ENCODE assay signal across 13 cellular contexts in genomic region chr12:121531356-121531750, GRCh38. TPM values are rescaled to one million over a fixed set of nuclear protein-coding genes. Genes with fewer than 3 reads are reported as not detected.
DNase-seq lines count a peak whose midpoint lies in the region; ATAC-seq and TF ChIP-seq lines count a peak whose summit lies in the region.
"Had no signal": no experiment of that assay in that cellular context is flagged by ENCODE, and none has a peak within 500 bp of the region (broad histone marks: within the 10 kb centered on the region; RNA-seq: fewer than 3 reads in every experiment).

No MANE protein-coding gene starts in this region.

- H3K27ac Mint-ChIP-seq in activated T-cell treated with anti-CD3 and anti-CD28 coated beads, Interleukin-2, amount 50 U/mL, for 24 hours, result peak overlapping the region; percentile 90
- H3K27ac Mint-ChIP-seq: type B pancreatic cell had no signal

- peaks cover 9 to 52% of the 10 kb centered on the region in 2 experiments for H3K79me1 ChIP-seq in IMR-90 (ENCODE audit: low read depth in 1 of 2, low read length in 2 of 2)
- H3K79me1 ChIP-seq in trophoblast cell (ENCODE audit: low read length), result peaks cover 5% of the 10 kb centered on the region

- dilution Hi-C loops in IMR-90 (cut with HindIII; ENCODE audit: low sequenced_read_pairs, unreplicated experiment), result no loop called here

- 0 out of 2 replicates have a peak overlapping the region, but pooled peaks have one; percentile 54 for H3K14ac ChIP-seq in IMR-90 (replicated peaks; ENCODE audit: low read depth, low read length)
- H3K14ac ChIP-seq in trophoblast cell (ENCODE audit: low read length), result no peak overlapping the region

- no peak for DNase-seq in activated T-cell treated with anti-CD3 and anti-CD28 coated beads, Interleukin-2, amount 50 U/mL, for 24 hours
- no peak for DNase-seq in activated T-cell treated with anti-CD3 and anti-CD28 coated beads, Interleukin-2, amount 50 U/mL, for 48 hours
- DNase-seq in IMR-90, result no peak
- DNase-seq in central memory CD4-positive, alpha-beta T cell, result peak; percentile 8
- no peak for DNase-seq in trophoblast cell
- DNase-seq in HCEC 1CT, result no peak
- DNase-seq: NCI-H1092, NCI-H510A, Peyer's patch had no signal

- H4K8ac ChIP-seq in IMR-90 (ENCODE audit: low read depth in 2 of 2, low read length in 2 of 2) (peak overlapping the region in 1 of 2 experiments; percentile 1; a peak in 1 of 4 replicates), trophoblast cell (ENCODE audit: low read depth, low read length) (no peak overlapping the region)

- H3K18ac ChIP-seq in IMR-90 (ENCODE audit: low read depth, low read length) (no peak overlapping the region; the same call in 1 of the 2 replicates), trophoblast cell (ENCODE audit: low read length) (no peak overlapping the region)

- H3K27me3 ChIP-seq in IMR-90 (ENCODE audit: control insufficient read depth, insufficient read depth, low read length) (no peaks in the 10 kb centered on the region), trophoblast cell (ENCODE audit: insufficient read depth, low read length) (no peaks in the 10 kb centered on the region)
- H3K27me3 ChIP-seq: Peyer's patch had no signal

- BruUV-seq in IMR-90 (replicated peaks; lab: Mats Ljungman, UMichigan), result no TSS peak

- H3K56ac ChIP-seq in IMR-90 (ENCODE audit: extremely low read depth, insufficient read depth, low read length), result no peak overlapping the region

- H3K27ac ChIP-seq in IMR-90 (ENCODE audit: insufficient read depth, low read length) (no peak overlapping the region), trophoblast cell (ENCODE audit: low read depth, low read length) (no peak overlapping the region)

- H2BK15ac ChIP-seq in IMR-90 (ENCODE audit: low read depth, low read length), result peak overlapping the region; percentile 21; the same call in 1 of the 3 replicates

- no peak overlapping the region for H2BK12ac ChIP-seq in trophoblast cell (ENCODE audit: low read length)

- H2AK5ac ChIP-seq in IMR-90 (ENCODE audit: low read depth, low read length) (no peak overlapping the region; the same call in 1 of the 2 replicates), trophoblast cell (ENCODE audit: low read length) (no peak overlapping the region)

- no peak overlapping the region for H2BK20ac ChIP-seq in IMR-90 (ENCODE audit: low read depth, low read length)

- intact Hi-C loops in IMR-90 (cut with micrococcal nuclease), result no loop called here

- H3K79me2 ChIP-seq in trophoblast cell (ENCODE audit: control insufficient read depth, insufficient read depth, low read length, poor library complexity), result no peaks in the 10 kb centered on the region

- H3K4me3 ChIP-seq in IMR-90 (ENCODE audit: insufficient read depth, low read depth, low read length), result no peak overlapping the region
- no peak overlapping the region for H3K4me3 ChIP-seq in trophoblast cell (ENCODE audit: low read depth, low read length)
- H3K4me3 ChIP-seq: Peyer's patch had no signal

- no peak overlapping the region for H3K4me3 Mint-ChIP-seq in activated T-cell treated with anti-CD3 and anti-CD28 coated beads, Interleukin-2, amount 50 U/mL, for 24 hours
- H3K4me3 Mint-ChIP-seq: neural crest cell, type B pancreatic cell had no signal

- no peak for TF ChIP-seq RAD21 in IMR-90 (IDR thresholded peaks at IDR 0.05; ENCODE audit: low read length)

- 0 out of 2 replicates have a peak, but pooled peaks cover 10% of the 10 kb centered on the region for H4K20me1 ChIP-seq in IMR-90 (ENCODE audit: insufficient read depth, low read length)

- no peaks in the 10 kb centered on the region for H3K9me3 ChIP-seq in IMR-90 (ENCODE audit: control insufficient read depth, insufficient read depth, low read length)
- H3K9me3 ChIP-seq in trophoblast cell (ENCODE audit: insufficient read depth, low read depth, low read length), result no peaks in the 10 kb centered on the region
- H3K9me3 ChIP-seq: Peyer's patch had no signal

- TF ChIP-seq POLR2A in IMR-90 (IDR thresholded peaks at IDR 0.05; ENCODE audit: low read depth, low read length), result no peak

- peaks cover 34% of the 10 kb centered on the region; the same call in 1 of the 2 replicates for H3K9me1 ChIP-seq in IMR-90 (ENCODE audit: insufficient read depth, low read length)

- H3K27me3 Mint-ChIP-seq in activated T-cell treated with anti-CD3 and anti-CD28 coated beads, Interleukin-2, amount 50 U/mL, for 24 hours, result no peaks in the 10 kb centered on the region

- H3K4me1 ChIP-seq in IMR-90 (ENCODE audit: control insufficient read depth, insufficient read depth, low read length), result peaks cover 27% of the 10 kb centered on the region
- H3K4me1 ChIP-seq in trophoblast cell (ENCODE audit: control insufficient read depth in 1 of 2, insufficient read depth in 2 of 2, low read length in 2 of 2), result peaks cover 7 to 8% of the 10 kb centered on the region in 2 experiments

- H3K36me3 Mint-ChIP-seq in activated T-cell treated with anti-CD3 and anti-CD28 coated beads, Interleukin-2, amount 50 U/mL, for 24 hours (ENCODE audit: low read depth), result peaks cover 37% of the 10 kb centered on the region

- no peaks in the 10 kb centered on the region for H3K9me3 Mint-ChIP-seq in activated T-cell treated with anti-CD3 and anti-CD28 coated beads, Interleukin-2, amount 50 U/mL, for 24 hours
- H3K9me3 Mint-ChIP-seq: neural crest cell, type B pancreatic cell had no signal

- H2BK120ac ChIP-seq in IMR-90 (ENCODE audit: low read depth, low read length), result no peak overlapping the region
- H2BK120ac ChIP-seq in trophoblast cell (ENCODE audit: insufficient read depth, low read length, poor library complexity), result no peak overlapping the region

- no peak overlapping the region for H3K9ac ChIP-seq in IMR-90 (ENCODE audit: low read depth, low read length)
- no peak overlapping the region for H3K9ac ChIP-seq in trophoblast cell (ENCODE audit: low read length)

- H2BK5ac ChIP-seq in IMR-90 (ENCODE audit: low read depth, low read length, poor library complexity, severe bottlenecking) (no peak overlapping the region), trophoblast cell (ENCODE audit: low read depth, low read length, poor library complexity) (no peak overlapping the region)

- 100% methylated on average over 1 of the region's 1 CpG; no CpG with 5 or more reads in 1 of the 2 experiments for WGBS in IMR-90 (ENCODE audit: extremely low coverage in 2 of 2, insufficient read length in 1 of 2), 2 experiments
- no CpG with 5 or more reads among the region's 1 CpG for WGBS in trophoblast cell (ENCODE audit: extremely low coverage, insufficient coverage, insufficient read length)

- peaks cover 6% of the 10 kb centered on the region for H3K36me3 ChIP-seq in IMR-90 (ENCODE audit: control insufficient read depth, insufficient read depth, low read length)
- H3K36me3 ChIP-seq in trophoblast cell (ENCODE audit: control insufficient read depth in 1 of 2, insufficient read depth in 2 of 2, low read length in 2 of 2), result peaks cover 4 to 10% of the 10 kb centered on the region in 2 experiments
- H3K36me3 ChIP-seq: Peyer's patch had no signal

- ATAC-seq in IMR-90 (ENCODE audit: low read depth) (no peak), HG03521 (IDR thresholded peaks at IDR 0.05; ENCODE audit: unreplicated experiment) (no peak), HG03280 (IDR thresholded peaks at IDR 0.05; ENCODE audit: unreplicated experiment) (no peak)

- no peak for TF ChIP-seq CTCF in IMR-90 (conservative IDR thresholded peaks at IDR 0.05; ENCODE audit: low read depth, low read length)

- H3K4ac ChIP-seq in IMR-90 (ENCODE audit: low read depth, low read length) (0 out of 2 replicates have a peak overlapping the region, but pooled peaks have one; percentile 78), trophoblast cell (ENCODE audit: low read depth, low read length) (no peak overlapping the region)

- H3K4me2 ChIP-seq in IMR-90 (ENCODE audit: low read depth, low read length), result no peak overlapping the region
- no peak overlapping the region for H3K4me2 ChIP-seq in trophoblast cell (ENCODE audit: low read length)

- no peak overlapping the region for H2AFZ ChIP-seq in IMR-90 (replicated peaks; ENCODE audit: low read length, poor library complexity)
- H2AFZ ChIP-seq in trophoblast cell (ENCODE audit: insufficient read depth, low read length, poor library complexity), result no peak overlapping the region

- CTCF ChIA-PET in IMR-90 (lab: Yijun Ruan, JAX), result no interaction called here

- POLR2A ChIA-PET in IMR-90 (lab: Charles Lee; ENCODE audit: unreplicated experiment), result no interaction called here

- H3K23ac ChIP-seq in IMR-90 (ENCODE audit: low read depth, low read length) (no peak overlapping the region), trophoblast cell (ENCODE audit: low read length) (no peak overlapping the region)

- peaks cover 50% of the 10 kb centered on the region for H3K4me1 Mint-ChIP-seq in activated T-cell treated with anti-CD3 and anti-CD28 coated beads, Interleukin-2, amount 50 U/mL, for 24 hours (ENCODE audit: low read depth)

- H4K91ac ChIP-seq in IMR-90 (ENCODE audit: insufficient read depth, low read depth, low read length) (no peak overlapping the region), trophoblast cell (ENCODE audit: low read depth, low read length) (peak overlapping the region; percentile 22)

- no peak overlapping the region; the same call in 1 of the 2 replicates for H4K5ac ChIP-seq in IMR-90 (ENCODE audit: low read depth, low read length)

- in situ Hi-C loops in IMR-90 (cut with MboI; ENCODE audit: low sequenced_read_pairs), result no loop called here

- H4K12ac ChIP-seq in trophoblast cell (ENCODE audit: low read depth, low read length), result no peak overlapping the region

- H2AK9ac ChIP-seq in IMR-90 (replicated peaks; ENCODE audit: low read depth, low read length, poor library complexity), result no peak overlapping the region

TF ChIP-seq in IMR-90, 13 proteins besides CTCF, POLR2A, EP300 and RAD21:
- TF ChIP-seq MAZ (IDR thresholded peaks at IDR 0.05; ENCODE audit: borderline replicate concordance, low read depth, low read length) (no peak), RCOR1 (IDR thresholded peaks at IDR 0.05; ENCODE audit: insufficient replicate concordance, low read length) (peak; percentile 19)

RNA-seq across cellular contexts. Expression of gene KDM2B, which starts 49.5 kb away (rescaled TPM):
- 21.1 and 24.2 TPM in 2 replicates for total RNA-seq in IMR-90 (2012; rRNA removed)
- polyA plus RNA-seq in IMR-90 (2012; rRNA removed), result 22.6 and 30.7 TPM in 2 replicates
- polyA plus RNA-seq in IMR-90 (2012; cell fraction: cytosol; rRNA removed), result 19.7 and 20.6 TPM in 2 replicates
- polyA plus RNA-seq in IMR-90 (2012; cell fraction: nucleus; rRNA removed; ENCODE audit: low replicate concordance), result 51.3 and 95.2 TPM in 2 replicates
- polyA plus RNA-seq in trophoblast cell (2013), result 53.1 and 55.3 TPM in 2 replicates
